In genomic region chr6:38033442-38033982, GRCh38 we compare ENCODE assay signal across 20 cellular contexts.
"Had no signal": no experiment of that assay in that cellular context is flagged by ENCODE, and none has a peak within 500 bp of the region (broad histone marks: within the 10 kb centered on the region; RNA-seq: fewer than 3 reads in every experiment).

No MANE protein-coding gene starts in this region.

- H3K4me3 Mint-ChIP-seq: activated CD4-positive, alpha-beta T cell treated with anti-CD3 and anti-CD28 coated beads, Interleukin-2, amount 10 ng/mL, durations not matched to agents 24 days and 14 days; activated naive CD4-positive, alpha-beta T cell treated with anti-CD3 and anti-CD28 coated beads, Interleukin-2, amount 10 ng/mL, durations not matched to agents 7 days and 5 days; central memory CD8-positive, alpha-beta T cell; dendritic cell treated with granulocyte-macrophage colony-stimulating factor and Interleukin-4, amounts not matched to agents 40 ng/mL and 50 ng/mL, for 4 days; effector memory CD8-positive, alpha-beta T cell; T-helper 1 cell treated with Interleukin-12 subunit alpha and Interleukin-12 subunit beta and Interleukin-4 antibody, amounts not matched to agents 30 μg/mL and 1 μg/mL, for 36 hours; WTC11 had no signal

- H3K27me3 Mint-ChIP-seq: activated CD4-positive, alpha-beta T cell treated with anti-CD3 and anti-CD28 coated beads, Interleukin-2, amount 10 ng/mL, durations not matched to agents 24 days and 14 days; activated naive CD4-positive, alpha-beta T cell treated with anti-CD3 and anti-CD28 coated beads, Interleukin-2, amount 10 ng/mL, durations not matched to agents 7 days and 5 days; central memory CD8-positive, alpha-beta T cell; dendritic cell treated with granulocyte-macrophage colony-stimulating factor and Interleukin-4, amounts not matched to agents 40 ng/mL and 50 ng/mL, for 4 days; effector memory CD8-positive, alpha-beta T cell had no signal

- ATAC-seq: body of pancreas; effector memory CD8-positive, alpha-beta T cell; gastroesophageal sphincter; upper lobe of right lung; WTC11 had no signal

- H3K27me3 ChIP-seq: body of pancreas, gastroesophageal sphincter, right lobe of liver, spleen, upper lobe of right lung had no signal

- H3K9me3 ChIP-seq: body of pancreas, gastroesophageal sphincter, prostate gland, right lobe of liver, spleen, upper lobe of right lung had no signal

- H3K27ac Mint-ChIP-seq: activated CD4-positive, alpha-beta T cell treated with anti-CD3 and anti-CD28 coated beads, Interleukin-2, amount 10 ng/mL, durations not matched to agents 24 days and 14 days; activated naive CD4-positive, alpha-beta T cell treated with anti-CD3 and anti-CD28 coated beads, Interleukin-2, amount 10 ng/mL, durations not matched to agents 7 days and 5 days; activated T-helper 2 cell treated with anti-CD3 and anti-CD28 coated beads, Interferon-gamma antibody, Interleukin-2, Interleukin-4, amounts not matched to agents 10 μg/mL and 5 μg/mL and 100 μg/mL, durations not matched to agents 14 hours and 24 hours and 36 hours; dendritic cell treated with granulocyte-macrophage colony-stimulating factor and Interleukin-4, amounts not matched to agents 40 ng/mL and 50 ng/mL, for 4 days; T-helper 1 cell treated with Interleukin-12 subunit alpha and Interleukin-12 subunit beta and Interleukin-4 antibody, amounts not matched to agents 30 μg/mL and 1 μg/mL, for 36 hours; WTC11 had no signal

- H3K36me3 Mint-ChIP-seq: WTC11 had no signal

- H3K4me3 ChIP-seq: body of pancreas, gastroesophageal sphincter, prostate gland, right lobe of liver, spleen, upper lobe of right lung had no signal

- H3K36me3 ChIP-seq: gastroesophageal sphincter, prostate gland, right lobe of liver, spleen, upper lobe of right lung had no signal

- FAIRE-seq: keratinocyte had no signal

- H3K9me3 Mint-ChIP-seq: activated CD4-positive, alpha-beta T cell treated with anti-CD3 and anti-CD28 coated beads, Interleukin-2, amount 10 ng/mL, durations not matched to agents 24 days and 14 days; activated naive CD4-positive, alpha-beta T cell treated with anti-CD3 and anti-CD28 coated beads, Interleukin-2, amount 10 ng/mL, durations not matched to agents 7 days and 5 days; activated T-helper 2 cell treated with anti-CD3 and anti-CD28 coated beads, Interferon-gamma antibody, Interleukin-2, Interleukin-4, amounts not matched to agents 10 μg/mL and 5 μg/mL and 100 μg/mL, durations not matched to agents 14 hours and 24 hours and 36 hours; central memory CD8-positive, alpha-beta T cell; dendritic cell treated with granulocyte-macrophage colony-stimulating factor and Interleukin-4, amounts not matched to agents 40 ng/mL and 50 ng/mL, for 4 days; effector memory CD8-positive, alpha-beta T cell; T-helper 1 cell treated with Interleukin-12 subunit alpha and Interleukin-12 subunit beta and Interleukin-4 antibody, amounts not matched to agents 30 μg/mL and 1 μg/mL, for 36 hours had no signal

- H3K4me1 ChIP-seq: body of pancreas, prostate gland had no signal

- H3K27ac ChIP-seq: body of pancreas, epithelial cell of prostate, gastroesophageal sphincter, prostate gland, right lobe of liver, spleen, upper lobe of right lung had no signal

- DNase-seq: activated CD8-positive, alpha-beta memory T cell treated with anti-CD3 and anti-CD28 coated beads for 24 hours; activated naive CD4-positive, alpha-beta T cell treated with anti-CD3 and anti-CD28 coated beads, Interleukin-2, amount 10 ng/mL, durations not matched to agents 7 days and 5 days; activated T-cell treated with anti-CD3 and anti-CD28 coated beads for 4 hours; body of pancreas; effector memory CD8-positive, alpha-beta T cell; right lobe of liver; spleen; stimulated activated CD4-positive, alpha-beta T cell treated with anti-CD3 and anti-CD28 coated beads, Interleukin-2, amount 100 ng/mL, for 24 hours; stimulated activated naive CD4-positive, alpha-beta T cell treated with Interleukin-2 at 50 U/mL for 16 hours; upper lobe of right lung had no signal
